ENCODE assay signal across 1 cellular context in genomic region chr3:177852408-177852807, GRCh38.
TF ChIP-seq lines count a peak whose summit lies in the region.

No MANE protein-coding gene starts in this region.

TF ChIP-seq in HEK293, 187 proteins besides CTCF, POLR2A, EP300 and RAD21 (continued from another document):
- no peak for TF ChIP-seq ZNF585B (tag by site-specific recombination; IDR thresholded peaks at IDR 0.05)
- TF ChIP-seq ZNF223 (tag by site-specific recombination; IDR thresholded peaks at IDR 0.05): no peak
- TF ChIP-seq ZNF501 (tag by site-specific recombination; IDR thresholded peaks at IDR 0.05): no peak
- TF ChIP-seq TCF7L2 (IDR thresholded peaks at IDR 0.05; ENCODE audit: borderline replicate concordance, low read depth, low read length): 0 out of 2 replicates have a peak, but pooled peaks have one; percentile 28
- TF ChIP-seq ZNF398 (tag by site-specific recombination; IDR thresholded peaks at IDR 0.05): no peak
- no peak for TF ChIP-seq ZNF529 (tag by site-specific recombination; IDR thresholded peaks at IDR 0.05; ENCODE audit: insufficient replicate concordance)
- 0 out of 2 replicates have a peak, but pooled peaks have one; percentile 29 for TF ChIP-seq PRDM6 (tag by site-specific recombination; IDR thresholded peaks at IDR 0.05)
- TF ChIP-seq ZNF175 (tag by site-specific recombination; IDR thresholded peaks at IDR 0.05): no peak
- no peak for TF ChIP-seq ZNF561 (tag by site-specific recombination; IDR thresholded peaks at IDR 0.05; ENCODE audit: borderline replicate concordance)
- TF ChIP-seq ZBTB1 (tag by site-specific recombination; IDR thresholded peaks at IDR 0.05): no peak
